Comparison of ENCODE assay signal across 8 cellular contexts in genomic region chr9:129626944-129627297, GRCh38.
DNase-seq lines count a peak whose midpoint lies in the region; ATAC-seq and TF ChIP-seq lines count a peak whose summit lies in the region.

No MANE protein-coding gene starts in this region.

- H3K9ac ChIP-seq in endocrine pancreas (ENCODE audit: control insufficient read depth, insufficient read depth, low read length) = peak overlapping the region; percentile 89

- H3K4me3 Mint-ChIP-seq in nephron = peak overlapping the region; percentile 79 to 87 (median 86)

- H3K9me3 Mint-ChIP-seq in nephron = no peaks in the 10 kb centered on the region

- H3K4me3 ChIP-seq in endocrine pancreas (ENCODE audit: control insufficient read depth, insufficient read depth, low read length) = peak overlapping the region; percentile 80

- H3K36me3 ChIP-seq in endocrine pancreas (ENCODE audit: control insufficient read depth, insufficient read depth, low read length) = no peaks in the 10 kb centered on the region

- H3K36me3 Mint-ChIP-seq in nephron (ENCODE audit: low read depth) = peaks cover 5% of the 10 kb centered on the region

- TF ChIP-seq CTCF in nephron (IDR thresholded peaks at IDR 0.05; ENCODE audit: unreplicated experiment in 3 of 3) = no peak
- no peak for TF ChIP-seq CTCF in GM13976 (IDR thresholded peaks at IDR 0.05; ENCODE audit: borderline replicate concordance, control extremely low read depth, extremely low read depth, insufficient read depth, missing control alignments)

- no peaks in the 10 kb centered on the region for H3K27me3 Mint-ChIP-seq in nephron (ENCODE audit: low read depth)

- H3K4me1 ChIP-seq in endocrine pancreas (ENCODE audit: control insufficient read depth, insufficient read depth, low read length) = peaks cover 7% of the 10 kb centered on the region

- DNase-seq in AG20443 (ENCODE audit: low spot score) (peak; percentile 55), GM13976 (ENCODE audit: low spot score) (no peak)
- DNase-seq in stimulated activated CD4-positive, alpha-beta T cell treated with anti-CD3 and anti-CD28 coated beads, Interleukin-4, amount 100 ng/mL, for 1 hour = no peak
- DNase-seq in activated CD8-positive, alpha-beta memory T cell treated with anti-CD3 and anti-CD28 coated beads for 24 hours = no peak

- peak overlapping the region; percentile 82 to 92 (median 85) for H3K27ac Mint-ChIP-seq in nephron

- no peaks in the 10 kb centered on the region for H3K9me3 ChIP-seq in endocrine pancreas (ENCODE audit: control insufficient read depth, low read length)

- peak; percentile 33; the same call in 1 of the 2 replicates for TF ChIP-seq POLR2A in Raji (IDR thresholded peaks at IDR 0.05; ENCODE audit: insufficient read depth, low read depth, low read length)

- peaks cover 54% of the 10 kb centered on the region for H3K4me1 Mint-ChIP-seq in nephron

- ATAC-seq in GM21717 (IDR thresholded peaks at IDR 0.05; ENCODE audit: unreplicated experiment) = peak; percentile 27

- in situ Hi-C loops in GM13976 (cut with MboI; ENCODE audit: low sequenced_read_pairs, unreplicated experiment) = no loop called here

- no peaks in the 10 kb centered on the region for H3K27me3 ChIP-seq in endocrine pancreas (ENCODE audit: control insufficient read depth, insufficient read depth, low read length)
